34 cellular contexts compared by ENCODE assay signal in genomic region chr15:50202003-50202402, GRCh38. TPM values are rescaled to one million over a fixed set of nuclear protein-coding genes. Genes with fewer than 3 reads are reported as not detected.
"Had no signal": no experiment of that assay in that cellular context is flagged by ENCODE, and none has a peak within 500 bp of the region (broad histone marks: within the 10 kb centered on the region; RNA-seq: fewer than 3 reads in every experiment).

No MANE protein-coding gene starts in this region.

- H3K27ac ChIP-seq: adrenal gland, body of pancreas, brain microvascular endothelial cell, breast epithelium, VCaP had no signal

- H3K4me1 ChIP-seq: adrenal gland, body of pancreas, breast epithelium had no signal

- ATAC-seq: activated CD8-positive, alpha-beta T cell treated with anti-CD3 and anti-CD28 coated beads for 36 hours; activated naive CD4-positive, alpha-beta T cell treated with anti-CD3 and anti-CD28 coated beads, Interleukin-2, amount 50 U/mL, for 72 hours; activated T-cell treated with anti-CD3 and anti-CD28 coated beads, Interleukin-2, amount 50 U/mL, for 4 hours; activated T-cell treated with anti-CD3 and anti-CD28 coated beads, Interleukin-2, amount 50 U/mL, for 72 hours; activated T-helper 17 cell treated with anti-CD3 and anti-CD28 coated beads, Interleukin-2, amount 50 U/mL, for 72 hours; body of pancreas had no signal

- H3K9me3 ChIP-seq: adrenal gland, body of pancreas, breast epithelium had no signal

- DNase-seq: activated B cell treated with CpG ODN at 0.5 μM for 24 hours; activated CD4-positive, alpha-beta memory T cell treated with anti-CD3 and anti-CD28 coated beads for 36 hours; activated CD4-positive, alpha-beta T cell treated with anti-CD3 and anti-CD28 coated beads for 4 hours; activated CD4-positive, alpha-beta T cell treated with anti-CD3 and anti-CD28 coated beads, Interleukin-2, amount 10 ng/mL, durations not matched to agents 24 days and 14 days; activated CD4-positive, alpha-beta T cell treated with anti-CD3 and anti-CD28 coated beads, Interleukin-2, amount 50 U/mL, for 1 hour; activated CD4-positive, alpha-beta T cell treated with anti-CD3 and anti-CD28 coated beads, Interleukin-2, amount 50 U/mL, for 4 hours; activated CD4-positive, CD25-positive, alpha-beta regulatory T cell treated with anti-CD3 and anti-CD28 coated beads, Interleukin-2, amount 50 U/mL, for 72 hours; activated CD8-positive, alpha-beta memory T cell treated with anti-CD3 and anti-CD28 coated beads, Interleukin-2, amount 50 U/mL, for 4 hours; activated CD8-positive, alpha-beta T cell treated with anti-CD3 and anti-CD28 coated beads for 36 hours; activated effector memory CD4-positive, alpha-beta T cell treated with anti-CD3 and anti-CD28 coated beads, Interleukin-2, amount 50 U/mL, for 16 hours; activated gamma-delta T cell treated with Interleukin-2 at 50 U/mL for 16 hours; activated naive CD4-positive, alpha-beta T cell; activated naive CD4-positive, alpha-beta T cell treated with anti-CD3 and anti-CD28 coated beads for 36 hours; activated naive CD4-positive, alpha-beta T cell treated with anti-CD3 and anti-CD28 coated beads, Interleukin-2, amount 50 U/mL, for 16 hours; activated naive CD8-positive, alpha-beta T cell treated with anti-CD3 and anti-CD28 coated beads for 36 hours; activated T-cell treated with anti-CD3 and anti-CD28 coated beads for 4 hours; activated T-cell treated with anti-CD3 and anti-CD28 coated beads, Interleukin-2, amount 50 U/mL, for 1 hour; activated T-cell treated with anti-CD3 and anti-CD28 coated beads, Interleukin-2, amount 50 U/mL, for 4 hours; activated T-cell treated with anti-CD3 and anti-CD28 coated beads, Interleukin-2, amount 50 U/mL, for 72 hours; adrenal gland; amniotic stem cell; aorta; body of pancreas; brain microvascular endothelial cell; central memory CD4-positive, alpha-beta T cell; T-helper 2 cell; T-helper 9 cell had no signal

- H3K36me3 ChIP-seq: adrenal gland, brain microvascular endothelial cell, breast epithelium had no signal

- FAIRE-seq: astrocyte, TTC549 had no signal

- H3K27me3 ChIP-seq: adrenal gland, body of pancreas, brain microvascular endothelial cell, breast epithelium had no signal

- H3K4me3 ChIP-seq: adrenal gland, body of pancreas, breast epithelium had no signal

RNA-seq across cellular contexts. Expression of gene SLC27A2, which starts 20.0 kb away (rescaled TPM):
- total RNA-seq: cardiac septum had no signal
